5 cellular contexts compared by ENCODE assay signal in genomic region chr16:29629278-29629677, GRCh38. TPM values are rescaled to one million over a fixed set of nuclear protein-coding genes. Genes with fewer than 3 reads are reported as not detected.
"Had no signal": no experiment of that assay in that cellular context is flagged by ENCODE, and none has a peak within 500 bp of the region (broad histone marks: within the 10 kb centered on the region; RNA-seq: fewer than 3 reads in every experiment).

No MANE protein-coding gene starts in this region.

RNA-seq across cellular contexts. Expression of gene SPN, which starts 33.8 kb away (rescaled TPM):
- total RNA-seq: chondrocyte, fibroblast of lung, lung microvascular endothelial cell, osteocyte, smooth muscle cell had no signal
- polyA plus RNA-seq: smooth muscle cell had no signal
